Comparison of ENCODE assay signal across 8 cellular contexts in genomic region chr3:57007513-57008415, GRCh38. TPM values are rescaled to one million over a fixed set of nuclear protein-coding genes. Genes with fewer than 3 reads are reported as not detected.
A peak's percentile ranks its signal among the peaks of the same experiment; 100 is the strongest.
DNase-seq lines count a peak whose midpoint lies in the region; ATAC-seq and TF ChIP-seq lines count a peak whose summit lies in the region.

No MANE protein-coding gene starts in this region.

- ATAC-seq in SK-N-SH treated with all-trans-retinoic acid at 6 μM for 48 hours (peak; percentile 88), HG03460 (IDR thresholded peaks at IDR 0.05; ENCODE audit: unreplicated experiment) (no peak), GM21717 (IDR thresholded peaks at IDR 0.05; ENCODE audit: unreplicated experiment) (no peak)

- peak overlapping the region; percentile 21 for H3K4me3 ChIP-seq in fibroblast of mammary gland (ENCODE audit: control insufficient read depth, low read depth, low read length)

- peak overlapping the region; percentile 77 for H3K27ac Mint-ChIP-seq in osteocyte (ENCODE audit: unreplicated experiment)

- peaks cover 25% of the 10 kb centered on the region for H3K4me1 Mint-ChIP-seq in osteocyte (ENCODE audit: unreplicated experiment)

- DNase-seq in ELR (ENCODE audit: low read depth), result peak; percentile 83
- DNase-seq in fibroblast of mammary gland (ENCODE audit: low read depth), result peak; percentile 94
- no peak for DNase-seq in osteocyte (ENCODE audit: extremely low spot score, unreplicated experiment)
- no peak for DNase-seq in NCI-H510A (lab: John Stamatoyannopoulos, UW)
- DNase-seq in DMS53 treated with DMSO at 0.1 percent for 48 hours (lab: John Stamatoyannopoulos, UW; ENCODE audit: unreplicated experiment), result no peak

- H3K4me3 Mint-ChIP-seq in osteocyte (ENCODE audit: unreplicated experiment), result peak overlapping the region; percentile 1

- no peak for TF ChIP-seq CTCF in fibroblast of mammary gland (conservative IDR thresholded peaks at IDR 0.05; ENCODE audit: control insufficient read depth, insufficient read depth, low read depth, low read length)
- TF ChIP-seq CTCF in osteocyte (IDR thresholded peaks at IDR 0.05), result no peak

- no peaks in the 10 kb centered on the region for H3K9me3 Mint-ChIP-seq in osteocyte (ENCODE audit: unreplicated experiment)

- H3K36me3 Mint-ChIP-seq in osteocyte (ENCODE audit: unreplicated experiment), result no peaks in the 10 kb centered on the region

- H3K27me3 Mint-ChIP-seq in osteocyte (ENCODE audit: unreplicated experiment), result no peaks in the 10 kb centered on the region

TF ChIP-seq in SK-N-SH treated with all-trans-retinoic acid at 6 μM for 48 hours, 23 proteins besides CTCF, POLR2A, EP300 and RAD21:
- TF ChIP-seq ZC3H10 (CRISPR knock-in tag; IDR thresholded peaks at IDR 0.05) (no peak), ZNF70 (CRISPR knock-in tag; IDR thresholded peaks at IDR 0.05) (no peak)

RNA-seq across cellular contexts. Expression of gene SPATA12, which starts 52.7 kb away (rescaled TPM):
- total RNA-seq in osteocyte, result not detected in 2 replicates

Comparison
In these comparisons a context has a peak if more than half of its experiments do, and no peak if none do; other contexts are left out.
1. DNase-seq: peak in ELR (single experiment) and fibroblast of mammary gland (single experiment); none in osteocyte (single experiment), NCI-H510A (single experiment) and DMS53 treated with DMSO at 0.1 percent for 48 hours (single experiment).